ENCODE assay signal across 9 cellular contexts in genomic region chr12:27975222-27976136, GRCh38. TPM values are rescaled to one million over a fixed set of nuclear protein-coding genes. Genes with fewer than 3 reads are reported as not detected.
DNase-seq lines count a peak whose midpoint lies in the region; ATAC-seq and TF ChIP-seq lines count a peak whose summit lies in the region.
"Had no signal": no experiment of that assay in that cellular context is flagged by ENCODE, and none has a peak within 500 bp of the region (broad histone marks: within the 10 kb centered on the region; RNA-seq: fewer than 3 reads in every experiment).

No MANE protein-coding gene starts in this region.

- no peak for TF ChIP-seq RAD21 in neural cell (conservative IDR thresholded peaks at IDR 0.05)

- H3K4me3 Mint-ChIP-seq in effector memory CD8-positive, alpha-beta T cell: peak overlapping the region in 1 of 2 donors; percentile 36
- H3K4me3 Mint-ChIP-seq: central memory CD8-positive, alpha-beta T cell had no signal

- no peaks in the 10 kb centered on the region for H3K9me2 ChIP-seq in neural cell (ENCODE audit: insufficient read depth, low read length)

- no peak overlapping the region for H3K27ac Mint-ChIP-seq in effector memory CD8-positive, alpha-beta T cell

- H2AFZ ChIP-seq in neural cell (ENCODE audit: low read depth, low read length): no peak overlapping the region

- no peaks in the 10 kb centered on the region for H3K36me3 ChIP-seq in BE2C
- H3K36me3 ChIP-seq in neural cell (ENCODE audit: insufficient read depth, low read length): no peaks in the 10 kb centered on the region

- DNase-seq in BE2C (peak; percentile 36), Kasumi-1 (lab: John Stamatoyannopoulos, UW) (peak; percentile 40 to 53), AML-193 (lab: John Stamatoyannopoulos, UW) (no peak), NCI-H2107 (lab: John Stamatoyannopoulos, UW) (no peak)
- DNase-seq in effector memory CD8-positive, alpha-beta T cell: no peak

- TF ChIP-seq CTCF in BE2C (IDR thresholded peaks at IDR 0.05; ENCODE audit: low read depth, low read length): no peak
- no peak for TF ChIP-seq CTCF in neural cell (IDR thresholded peaks at IDR 0.05; ENCODE audit: poor library complexity, severe bottlenecking)

- H3K27me3 Mint-ChIP-seq in effector memory CD8-positive, alpha-beta T cell: peaks cover 76 to 85% of the 10 kb centered on the region in 2 donors

- no peaks in the 10 kb centered on the region for H4K20me1 ChIP-seq in neural cell (ENCODE audit: insufficient read depth)

- no peaks in the 10 kb centered on the region for H3F3A ChIP-seq in neural cell (ENCODE audit: insufficient read depth, low read length, poor library complexity, severe bottlenecking)

- H3K27ac ChIP-seq in neural cell (ENCODE audit: low read length): no peak overlapping the region

- H3K4me1 Mint-ChIP-seq in effector memory CD8-positive, alpha-beta T cell (ENCODE audit: low read depth in 2 of 2): peaks cover 0 to 6% of the 10 kb centered on the region in 2 donors
- H3K4me1 Mint-ChIP-seq: central memory CD8-positive, alpha-beta T cell had no signal

- TF ChIP-seq EP300 in neural cell (conservative IDR thresholded peaks at IDR 0.05; ENCODE audit: poor library complexity, severe bottlenecking): no peak

- no peak overlapping the region for H3K4me2 ChIP-seq in neural cell (ENCODE audit: low read length)

- no peaks in the 10 kb centered on the region for H3K9me3 ChIP-seq in BE2C
- H3K9me3 ChIP-seq in neural cell (ENCODE audit: low read length): no peaks in the 10 kb centered on the region

- H3K79me2 ChIP-seq in neural cell (replicated peaks; ENCODE audit: insufficient read depth, low read length): no peaks in the 10 kb centered on the region

- H3K36me3 Mint-ChIP-seq in effector memory CD8-positive, alpha-beta T cell (ENCODE audit: insufficient read depth): no peaks in the 10 kb centered on the region

- no peak overlapping the region for H3K9ac ChIP-seq in neural cell (ENCODE audit: low read length)

- H3K9me3 Mint-ChIP-seq in effector memory CD8-positive, alpha-beta T cell: no peaks in the 10 kb centered on the region
- H3K9me3 Mint-ChIP-seq: central memory CD8-positive, alpha-beta T cell had no signal

- ATAC-seq in effector memory CD8-positive, alpha-beta T cell (replicated peaks): peak; percentile 26
- ATAC-seq in GM19395 (IDR thresholded peaks at IDR 0.05; ENCODE audit: unreplicated experiment) (no peak), GM19467 (IDR thresholded peaks at IDR 0.05; ENCODE audit: unreplicated experiment) (no peak)

- no peaks in the 10 kb centered on the region for H3K4me1 ChIP-seq in BE2C

- H3K27me3 ChIP-seq in BE2C (peaks cover 77% of the 10 kb centered on the region), neural cell (ENCODE audit: insufficient read depth, low read depth, low read length) (peaks cover 98% of the 10 kb centered on the region)

- peak overlapping the region; percentile 37 for H3K4me3 ChIP-seq in BE2C (ENCODE audit: low read depth, low read length)
- H3K4me3 ChIP-seq in neural cell (ENCODE audit: low read length): peak overlapping the region; percentile 53

TF ChIP-seq in neural cell, 6 proteins besides CTCF, POLR2A, EP300 and RAD21:
- TF ChIP-seq POLR2AphosphoS5 (IDR thresholded peaks at IDR 0.05): no peak
- peak; percentile 78 for TF ChIP-seq EZH2 (IDR thresholded peaks at IDR 0.05; ENCODE audit: borderline replicate concordance, insufficient read depth, low read length, poor library complexity, severe bottlenecking)

RNA-seq across cellular contexts. Expression of gene PTHLH, which starts 2.9 kb away (rescaled TPM):
- polyA plus RNA-seq in BE2C (2012; ENCODE audit: insufficient read depth, insufficient read length, low read depth): not detected
- 0.22 and 1.4 TPM in 2 replicates for polyA plus RNA-seq in neural cell
- 0.73 and 1.2 TPM in 2 replicates for polyA minus RNA-seq in neural cell

Comparison
In these comparisons a context has a peak if more than half of its experiments do, and no peak if none do; other contexts are left out.
1. DNase-seq: peak in BE2C (single experiment) and Kasumi-1 (2 of 2); none in effector memory CD8-positive, alpha-beta T cell (0 of 3), AML-193 (0 of 2) and NCI-H2107 (single experiment).